ENCODE assay signal across 1 cellular context in genomic region chr5:66830636-66831035, GRCh38.
TF ChIP-seq lines count a peak whose summit lies in the region.

No MANE protein-coding gene starts in this region.

TF ChIP-seq in liver, 16 proteins besides CTCF, POLR2A, EP300 and RAD21 (continued from another document):
- no peak for TF ChIP-seq REST (IDR thresholded peaks at IDR 0.05)
